In the genomic region with DNA sequence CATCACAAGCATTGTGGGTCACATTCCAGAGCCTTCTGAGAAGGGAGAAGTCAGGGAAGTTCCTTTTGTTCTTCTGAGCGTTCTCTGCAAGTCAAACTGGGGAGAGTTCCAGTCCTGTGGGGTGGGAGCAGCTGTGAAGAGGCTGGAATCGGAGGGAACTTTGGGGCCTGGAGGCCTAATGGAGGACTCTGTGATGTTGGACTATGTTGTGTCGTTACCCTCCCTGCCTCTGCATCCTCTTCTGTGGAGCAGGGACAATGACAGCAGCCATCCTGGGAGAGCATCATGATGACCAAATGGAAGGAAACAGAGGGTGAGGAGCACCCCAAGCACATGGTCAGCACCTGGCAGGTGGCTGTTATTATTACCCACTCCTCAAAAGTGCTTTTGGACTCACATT, we compare ENCODE assay signal across 23 cellular contexts.
"Had no signal": no experiment of that assay in that cellular context is flagged by ENCODE, and none has a peak within 500 bp of the region (broad histone marks: within the 10 kb centered on the region; RNA-seq: fewer than 3 reads in every experiment).

No MANE protein-coding gene starts in this region.

- ATAC-seq: activated CD8-positive, alpha-beta T cell treated with anti-CD3 and anti-CD28 coated beads, Interleukin-2, amount 10 ng/mL, durations not matched to agents 7 days and 5 days; PC-3; WTC11 had no signal

- H3K4me1 ChIP-seq: breast epithelium, SJSA1 had no signal

- H3K4me3 ChIP-seq: breast epithelium, SJSA1 had no signal

- H3K36me3 ChIP-seq: breast epithelium, SJSA1 had no signal

- H3K9me3 ChIP-seq: breast epithelium, SJSA1 had no signal

- H3K27ac ChIP-seq: breast epithelium, SJSA1 had no signal

- H3K27me3 ChIP-seq: breast epithelium, SJSA1 had no signal

- DNase-seq: activated CD4-positive, alpha-beta T cell treated with anti-CD3 and anti-CD28 coated beads for 48 hours; activated CD4-positive, alpha-beta T cell treated with anti-CD3 and anti-CD28 coated beads, Interleukin-2, amount 50 U/mL, for 4 hours; activated CD4-positive, CD25-positive, alpha-beta regulatory T cell treated with anti-CD3 and anti-CD28 coated beads, Interleukin-2, amount 50 U/mL, for 72 hours; activated CD8-positive, alpha-beta memory T cell treated with anti-CD3 and anti-CD28 coated beads, Interleukin-2, amount 50 U/mL, for 48 hours; activated CD8-positive, alpha-beta T cell treated with anti-CD3 and anti-CD28 coated beads, Interleukin-2, amount 10 ng/mL, durations not matched to agents 7 days and 5 days; activated naive CD4-positive, alpha-beta T cell treated with anti-CD3 and anti-CD28 coated beads, Interleukin-2, amount 50 U/mL, for 16 hours; activated naive CD8-positive, alpha-beta T cell treated with anti-CD3 and anti-CD28 coated beads, Interleukin-2, amount 10 ng/mL, durations not matched to agents 7 days and 5 days; activated T-cell treated with anti-CD3 and anti-CD28 coated beads, Interleukin-2, amount 50 U/mL, for 1 hour; aorta; central memory CD4-positive, alpha-beta T cell; KG1; NCI-H1092; NCI-H1694; NCI-H2029; NCI-H2107; NCI-H345; NCI-H510A; NCI-H526 treated with DMSO at 0.1 percent for 48 hours; PC-3; SHP77 had no signal
